Comparison of ENCODE assay signal across 27 cellular contexts in the genomic region with DNA sequence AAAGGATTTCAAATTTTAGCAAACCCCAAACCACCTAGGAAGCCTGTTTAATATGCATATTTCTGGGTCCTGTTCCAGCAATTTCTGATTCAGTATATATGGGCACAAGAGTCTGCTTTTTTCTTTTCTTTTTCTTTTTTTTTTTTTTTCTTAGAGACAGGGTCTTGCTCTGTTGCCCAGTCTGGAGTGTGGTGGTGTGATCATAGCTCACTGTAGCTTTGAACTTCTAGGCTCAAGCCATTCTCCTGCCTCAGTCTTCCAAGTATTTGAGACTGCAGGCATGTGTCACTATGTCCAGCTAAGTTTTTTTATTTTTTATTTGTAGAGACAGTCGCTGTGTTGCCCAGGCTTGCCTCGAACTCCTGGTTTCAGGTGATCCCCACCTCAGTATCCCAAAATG.
"Had no signal": no experiment of that assay in that cellular context is flagged by ENCODE, and none has a peak within 500 bp of the region (broad histone marks: within the 10 kb centered on the region; RNA-seq: fewer than 3 reads in every experiment).

No MANE protein-coding gene starts in this region.

- H3K4me3 Mint-ChIP-seq: dendritic cell treated with granulocyte-macrophage colony-stimulating factor and Interleukin-4, amounts not matched to agents 40 ng/mL and 50 ng/mL, for 4 days; effector memory CD8-positive, alpha-beta T cell; endodermal cell had no signal

- H3K27me3 ChIP-seq: colonic mucosa, dorsolateral prefrontal cortex, esophagus muscularis mucosa, esophagus squamous epithelium, foreskin keratinocyte, gastrocnemius medialis, gastroesophageal sphincter, heart left ventricle, heart right ventricle had no signal

- H3K36me3 ChIP-seq: colonic mucosa, gastroesophageal sphincter had no signal

- ATAC-seq: effector memory CD8-positive, alpha-beta T cell; esophagus mucosa; foreskin keratinocyte; gastrocnemius medialis; gastroesophageal sphincter; heart left ventricle; heart right ventricle had no signal

- H3K27ac ChIP-seq: colonic mucosa, coronary artery, dorsolateral prefrontal cortex, epithelial cell of prostate, esophagus muscularis mucosa, esophagus squamous epithelium, foreskin keratinocyte, gastrocnemius medialis, gastroesophageal sphincter, heart left ventricle, heart right ventricle had no signal

- H3K9me3 Mint-ChIP-seq: dendritic cell treated with granulocyte-macrophage colony-stimulating factor and Interleukin-4, amounts not matched to agents 40 ng/mL and 50 ng/mL, for 4 days; effector memory CD8-positive, alpha-beta T cell had no signal

- H3K4me1 Mint-ChIP-seq: endodermal cell had no signal

- H3K4me3 ChIP-seq: colonic mucosa, coronary artery, dorsolateral prefrontal cortex, esophagus muscularis mucosa, esophagus squamous epithelium, gastrocnemius medialis, gastroesophageal sphincter, heart left ventricle, heart right ventricle had no signal

- FAIRE-seq: endometrium, endothelial cell of umbilical vein had no signal

- H3K27me3 Mint-ChIP-seq: dendritic cell treated with granulocyte-macrophage colony-stimulating factor and Interleukin-4, amounts not matched to agents 40 ng/mL and 50 ng/mL, for 4 days; effector memory CD8-positive, alpha-beta T cell had no signal

- H3K9me3 ChIP-seq: colonic mucosa, esophagus muscularis mucosa, esophagus squamous epithelium, gastrocnemius medialis, gastroesophageal sphincter, heart left ventricle, heart right ventricle had no signal

- DNase-seq: colonic mucosa; cortex of kidney; dermis blood vessel endothelial cell; dorsolateral prefrontal cortex; effector CD4-positive, alpha-beta T cell; effector CD8-positive, alpha-beta T cell; effector memory CD4-positive, alpha-beta T cell; effector memory CD8-positive, alpha-beta T cell; endodermal cell; erythroblast; esophagus squamous epithelium; foreskin fibroblast; foreskin keratinocyte; foreskin melanocyte; gastrocnemius medialis; glutamatergic neuron; head of caudate nucleus; heart left ventricle; heart right ventricle had no signal

- H3K27ac Mint-ChIP-seq: dendritic cell treated with granulocyte-macrophage colony-stimulating factor and Interleukin-4, amounts not matched to agents 40 ng/mL and 50 ng/mL, for 4 days; effector memory CD8-positive, alpha-beta T cell; endodermal cell had no signal

- H3K4me1 ChIP-seq: colonic mucosa, esophagus muscularis mucosa, esophagus squamous epithelium, foreskin keratinocyte, gastrocnemius medialis, gastroesophageal sphincter, heart left ventricle, heart right ventricle had no signal
